Comparison of ENCODE assay signal across 1 cellular context in the genomic region with DNA sequence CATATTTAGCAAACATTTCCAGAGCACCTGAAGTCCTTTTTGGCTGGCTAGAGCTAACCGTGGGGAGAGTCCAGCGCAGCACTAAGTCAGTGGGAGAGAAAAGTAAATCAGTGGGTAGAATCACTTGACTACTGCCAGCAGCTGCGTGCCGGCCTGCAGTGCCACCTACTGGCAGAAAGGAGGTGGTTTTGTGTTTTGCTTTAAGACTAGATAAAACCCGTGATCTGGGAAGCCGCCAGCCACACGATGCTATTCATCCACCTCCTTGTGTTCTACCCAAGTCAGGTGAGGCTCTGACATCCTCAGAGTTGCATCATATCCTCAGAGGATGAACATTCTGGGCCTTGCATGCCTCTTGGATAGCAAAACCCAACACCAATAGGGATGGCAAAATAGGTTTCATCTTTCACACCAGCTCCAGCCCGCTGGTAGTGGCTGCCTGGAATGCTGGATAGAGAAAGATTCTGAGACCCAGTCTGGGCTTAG.
TF ChIP-seq lines count a peak whose summit lies in the region.

No MANE protein-coding gene starts in this region.

TF ChIP-seq in IMR-90, 13 proteins besides CTCF, POLR2A, EP300 and RAD21 (continued from another document):
- no peak for TF ChIP-seq MXI1 (IDR thresholded peaks at IDR 0.05; ENCODE audit: borderline replicate concordance, low read depth, low read length)
- TF ChIP-seq RFX5 (IDR thresholded peaks at IDR 0.05; ENCODE audit: low read depth, low read length), result no peak
TF ChIP-seq in IMR-90: peak in this region for 2.
